In genomic region chr2:237508361-237508760, GRCh38 we compare ENCODE assay signal across 23 cellular contexts. TPM values are rescaled to one million over a fixed set of nuclear protein-coding genes. Genes with fewer than 3 reads are reported as not detected.
DNase-seq lines count a peak whose midpoint lies in the region; ATAC-seq and TF ChIP-seq lines count a peak whose summit lies in the region.
"Had no signal": no experiment of that assay in that cellular context is flagged by ENCODE, and none has a peak within 500 bp of the region (broad histone marks: within the 10 kb centered on the region; RNA-seq: fewer than 3 reads in every experiment).

No MANE protein-coding gene starts in this region.

- no peak overlapping the region for H2AFZ ChIP-seq in osteoblast (ENCODE audit: low read length)
- H2AFZ ChIP-seq: PC-9 had no signal

- no peak overlapping the region for H3K4me3 Mint-ChIP-seq in chondrocyte (ENCODE audit: unreplicated experiment)
- H3K4me3 Mint-ChIP-seq: T-cell had no signal

- peaks cover 89% of the 10 kb centered on the region for H3K79me2 ChIP-seq in osteoblast (ENCODE audit: insufficient read depth, low read length)

- no peak for ATAC-seq in HG02610 (IDR thresholded peaks at IDR 0.05; ENCODE audit: unreplicated experiment)
- ATAC-seq: Right ventricle myocardium inferior, T-cell had no signal

- H4K20me1 ChIP-seq in osteoblast (ENCODE audit: insufficient read depth, low read length): peaks cover 3% of the 10 kb centered on the region

- H3K4me1 Mint-ChIP-seq in chondrocyte (ENCODE audit: low read depth): peaks cover 1% of the 10 kb centered on the region

- H3K27ac ChIP-seq in C4-2B: peak overlapping the region; percentile 89
- peak overlapping the region; percentile 11 for H3K27ac ChIP-seq in osteoblast (ENCODE audit: low read depth, low read length)
- no peak overlapping the region for H3K27ac ChIP-seq in uterus

- no peak overlapping the region for H3K4me3 ChIP-seq in osteoblast (ENCODE audit: insufficient read depth, low read length)
- no peak overlapping the region for H3K4me3 ChIP-seq in uterus
- H3K4me3 ChIP-seq: PC-9 had no signal

- no peak overlapping the region for H3K27ac Mint-ChIP-seq in chondrocyte (ENCODE audit: unreplicated experiment)
- H3K27ac Mint-ChIP-seq: T-cell had no signal

- H3K27me3 ChIP-seq in osteoblast (ENCODE audit: insufficient read depth, low read length) (no peaks in the 10 kb centered on the region), uterus (no peaks in the 10 kb centered on the region)
- H3K27me3 ChIP-seq: BE2C had no signal

- no peak for TF ChIP-seq POLR2A in uterus (IDR thresholded peaks at IDR 0.05)

- TF ChIP-seq CTCF in C4-2B (conservative IDR thresholded peaks at IDR 0.05) (no peak), chondrocyte (IDR thresholded peaks at IDR 0.05) (no peak), osteoblast (IDR thresholded peaks at IDR 0.05; ENCODE audit: extremely low read depth, low read depth, low read length) (no peak), uterus (IDR thresholded peaks at IDR 0.05) (no peak)

- H3K36me3 Mint-ChIP-seq in chondrocyte (ENCODE audit: low read depth): no peaks in the 10 kb centered on the region
- H3K36me3 Mint-ChIP-seq: T-cell had no signal

- H3K4me2 ChIP-seq in osteoblast (ENCODE audit: insufficient read depth, low read length): no peak overlapping the region
- H3K4me2 ChIP-seq: PC-9 had no signal

- H3K9me3 ChIP-seq in osteoblast (ENCODE audit: low read depth, low read length) (no peaks in the 10 kb centered on the region), uterus (no peaks in the 10 kb centered on the region)
- H3K9me3 ChIP-seq: BE2C had no signal

- H3K9me3 Mint-ChIP-seq in chondrocyte (ENCODE audit: low read depth): no peaks in the 10 kb centered on the region
- H3K9me3 Mint-ChIP-seq: T-cell had no signal

- H3K4me1 ChIP-seq in osteoblast (ENCODE audit: insufficient read depth, low read length): peaks cover 5% of the 10 kb centered on the region
- H3K4me1 ChIP-seq in uterus: no peaks in the 10 kb centered on the region
- H3K4me1 ChIP-seq: BE2C had no signal

- DNase-seq in chondrocyte (ENCODE audit: low spot score) (peak; percentile 10), osteoblast (ENCODE audit: insufficient read length, low spot score, missing footprints) (no peak), uterus (no peak), NCI-H510A (lab: John Stamatoyannopoulos, UW) (no peak), NCI-H146 treated with DMSO at 0.1 percent for 48 hours (lab: John Stamatoyannopoulos, UW; ENCODE audit: unreplicated experiment) (no peak)
- DNase-seq: ACHN; BE2C; DMS153; DND-41; NCI-H1092; NCI-H1436 treated with DMSO at 0.1 percent for 48 hours; NCI-H1930; NCI-H446; NCI-H526; NCI-H82; NK-92 treated with Interleukin-12 subunit alpha and Interleukin-12 subunit beta, amount 100 ng/mL, for 24 hours; PC-9; T-cell had no signal

- intact Hi-C loops in uterus (cut with DNase I; ENCODE audit: low total_unique reads): no loop called here

- no peaks in the 10 kb centered on the region for H3K27me3 Mint-ChIP-seq in chondrocyte (ENCODE audit: low read depth)

- H3K36me3 ChIP-seq in osteoblast (ENCODE audit: insufficient read depth, low read length) (peaks cover 55% of the 10 kb centered on the region), uterus (no peaks in the 10 kb centered on the region)
- H3K36me3 ChIP-seq: BE2C had no signal

RNA-seq across cellular contexts. Expression of gene MLPH, which starts 21.3 kb away (rescaled TPM):
- total RNA-seq in chondrocyte (3.7 to 6.1 TPM (median 5.6 TPM) in 3 replicates), osteoblast (25.7 and 32.1 TPM in 2 replicates), uterus (10 to 100 TPM in 2 of 4 donors, 1 to 10 TPM in 2; 1.2 to 16.5 (median 8.9) TPM)

RNA-seq across cellular contexts. Expression of gene PRLH, which starts 58.0 kb away (rescaled TPM):
- not detected in 3 replicates for total RNA-seq in chondrocyte
- not detected in 2 replicates for total RNA-seq in osteoblast
- not detected for total RNA-seq in uterus
- total RNA-seq: PC-9, Right ventricle myocardium inferior, RPMI7951, SK-MEL-5, T-cell had no signal

Comparison
In these comparisons a context has a peak if more than half of its experiments do, and no peak if none do; other contexts are left out.
1. H3K27ac ChIP-seq: peak in C4-2B (single experiment) and osteoblast (single experiment); none in uterus (0 of 2).